ENCODE assay signal across 14 cellular contexts in genomic region chr7:154859747-154860620, GRCh38.
"Had no signal": no experiment of that assay in that cellular context is flagged by ENCODE, and none has a peak within 500 bp of the region (broad histone marks: within the 10 kb centered on the region; RNA-seq: fewer than 3 reads in every experiment).

No MANE protein-coding gene starts in this region.

- H3K27ac ChIP-seq: heart right ventricle, ovary, skin epidermis, stomach had no signal

- DNase-seq: effector memory CD4-positive, alpha-beta T cell; heart right ventricle; hypothalamus; kidney glomerular epithelial cell; mucosa of descending colon; naive thymus-derived CD8-positive, alpha-beta T cell; ovary; stimulated activated CD4-positive, alpha-beta T cell treated with anti-CD3 and anti-CD28 coated beads, Interleukin-12 subunit alpha, Interleukin-12 subunit beta, amount 100 ng/mL, for 4 hours; stimulated activated naive CD4-positive, alpha-beta T cell; stomach; trophoblast cell had no signal

- ATAC-seq: esophagus mucosa; heart right ventricle; mucosa of descending colon; naive thymus-derived CD8-positive, alpha-beta T cell; sciatic nerve had no signal

- H3K4me3 ChIP-seq: heart right ventricle, mucosa of descending colon, ovary, skin epidermis, stomach had no signal

- H3K36me3 ChIP-seq: heart right ventricle, ovary, stomach had no signal

- H3K4me1 ChIP-seq: heart right ventricle had no signal

- H3K27me3 ChIP-seq: ovary, stomach had no signal

- H3K9me3 ChIP-seq: heart right ventricle, mucosa of descending colon, ovary, stomach had no signal
